ENCODE assay signal across 19 cellular contexts in the genomic region with DNA sequence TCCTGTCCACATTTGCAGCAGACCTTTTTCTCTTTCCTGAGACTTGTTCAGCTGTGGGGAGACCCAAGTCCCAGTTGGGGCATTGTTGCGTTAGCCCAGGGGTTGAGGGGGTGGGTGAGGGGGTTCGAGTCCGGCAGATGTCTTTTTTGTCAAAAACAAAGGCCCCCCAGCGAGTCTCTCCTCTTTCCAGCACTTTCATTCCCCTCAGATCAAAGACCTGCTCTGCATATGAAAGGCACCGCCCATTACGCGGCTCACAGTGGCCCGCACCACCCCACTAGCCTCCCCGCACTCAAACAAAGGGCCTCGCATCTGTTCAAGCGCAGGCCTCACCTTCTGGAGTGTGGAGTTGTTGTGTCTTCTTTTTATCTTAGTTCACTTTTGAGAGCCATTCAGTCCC. TPM values are rescaled to one million over a fixed set of nuclear protein-coding genes. Genes with fewer than 3 reads are reported as not detected.
A peak's percentile ranks its signal among the peaks of the same experiment; 100 is the strongest.
DNase-seq lines count a peak whose midpoint lies in the region; ATAC-seq and TF ChIP-seq lines count a peak whose summit lies in the region.
"Had no signal": no experiment of that assay in that cellular context is flagged by ENCODE, and none has a peak within 500 bp of the region (broad histone marks: within the 10 kb centered on the region; RNA-seq: fewer than 3 reads in every experiment).

No MANE protein-coding gene starts in this region.

- no peaks in the 10 kb centered on the region; the same call in 1 of the 2 replicates for H4K20me1 ChIP-seq in GM23338 (replicated peaks; ENCODE audit: insufficient read depth)

- DNase-seq in T-helper 2 cell treated with Interferon-gamma antibody and Interleukin-4, amounts not matched to agents 5 μg/mL and 100 μg/mL, for 36 hours (ENCODE audit: low spot score), result no peak
- DNase-seq in T-helper 2 cell (no peak), GM23338 (ENCODE audit: low spot score) (peak; percentile 86), H4 (ENCODE audit: low spot score) (no peak), inferior parietal cortex (ENCODE audit: extremely low spot score) (no peak), amniotic stem cell (lab: John Stamatoyannopoulos, UW) (no peak)
- peak; percentile 67 for DNase-seq in activated naive CD4-positive, alpha-beta T cell treated with anti-CD3 and anti-CD28 coated beads, Interleukin-2, amount 10 ng/mL, durations not matched to agents 7 days and 5 days
- DNase-seq: C1 segment of cervical spinal cord; effector CD8-positive, alpha-beta T cell; IMR-90; NCI-H1694 treated with DMSO at 0.1 percent for 48 hours; NCI-H446; posterior cingulate gyrus; Right ventricle myocardium superior had no signal

- H3K9ac ChIP-seq in iPS-15b (ENCODE audit: low read depth, low read length), result no peak overlapping the region

- H3K36me3 ChIP-seq in GM23338 (ENCODE audit: insufficient read depth) (no peaks in the 10 kb centered on the region), iPS-15b (ENCODE audit: control insufficient read depth, insufficient read depth, low read length) (no peaks in the 10 kb centered on the region)
- H3K36me3 ChIP-seq: cardiac muscle cell, upper lobe of right lung had no signal

- no peaks in the 10 kb centered on the region for H3K9me3 ChIP-seq in iPS-15b (ENCODE audit: control insufficient read depth, insufficient read depth, low read length)
- H3K9me3 ChIP-seq: upper lobe of right lung had no signal

- peaks cover 78% of the 10 kb centered on the region for H3K4me1 Mint-ChIP-seq in T-helper 2 cell treated with Interferon-gamma antibody and Interleukin-4, amounts not matched to agents 5 μg/mL and 100 μg/mL, for 36 hours (ENCODE audit: low read depth)
- H3K4me1 Mint-ChIP-seq in GM23338, result peaks cover 19% of the 10 kb centered on the region
- peaks cover 95% of the 10 kb centered on the region for H3K4me1 Mint-ChIP-seq in activated naive CD4-positive, alpha-beta T cell treated with anti-CD3 and anti-CD28 coated beads, Interleukin-2, amount 10 ng/mL, durations not matched to agents 7 days and 5 days

- H3K9me3 Mint-ChIP-seq in T-helper 2 cell treated with Interferon-gamma antibody and Interleukin-4, amounts not matched to agents 5 μg/mL and 100 μg/mL, for 36 hours, result peaks cover 24% of the 10 kb centered on the region
- H3K9me3 Mint-ChIP-seq in GM23338, result peaks cover 12% of the 10 kb centered on the region
- H3K9me3 Mint-ChIP-seq in activated naive CD4-positive, alpha-beta T cell treated with anti-CD3 and anti-CD28 coated beads, Interleukin-2, amount 10 ng/mL, durations not matched to agents 7 days and 5 days, result peaks cover 25% of the 10 kb centered on the region

- no peak overlapping the region for H2AFZ ChIP-seq in GM23338

- H3K4me2 ChIP-seq in GM23338, result peak overlapping the region; percentile 69
- H3K4me2 ChIP-seq: smooth muscle cell had no signal

- H3K36me3 Mint-ChIP-seq in T-helper 2 cell treated with Interferon-gamma antibody and Interleukin-4, amounts not matched to agents 5 μg/mL and 100 μg/mL, for 36 hours (ENCODE audit: low read depth), result peaks cover 84% of the 10 kb centered on the region
- peaks cover 6% of the 10 kb centered on the region; the same call in 2 of the 3 replicates for H3K36me3 Mint-ChIP-seq in GM23338 (ENCODE audit: low read depth)
- H3K36me3 Mint-ChIP-seq in activated naive CD4-positive, alpha-beta T cell treated with anti-CD3 and anti-CD28 coated beads, Interleukin-2, amount 10 ng/mL, durations not matched to agents 7 days and 5 days, result peaks cover 86% of the 10 kb centered on the region

- no peaks in the 10 kb centered on the region for H3K79me2 ChIP-seq in GM23338 (replicated peaks; ENCODE audit: insufficient read depth)

- H3K27ac Mint-ChIP-seq in T-helper 2 cell treated with Interferon-gamma antibody and Interleukin-4, amounts not matched to agents 5 μg/mL and 100 μg/mL, for 36 hours, result peak overlapping the region; percentile 47
- no peak overlapping the region for H3K27ac Mint-ChIP-seq in GM23338
- peak overlapping the region; percentile 97 for H3K27ac Mint-ChIP-seq in activated naive CD4-positive, alpha-beta T cell treated with anti-CD3 and anti-CD28 coated beads, Interleukin-2, amount 10 ng/mL, durations not matched to agents 7 days and 5 days

- H3K4me1 ChIP-seq in GM23338 (ENCODE audit: insufficient read depth), result peaks cover 18% of the 10 kb centered on the region
- peaks cover 22% of the 10 kb centered on the region for H3K4me1 ChIP-seq in iPS-15b (ENCODE audit: control insufficient read depth, insufficient read depth, low read length)
- H3K4me1 ChIP-seq: upper lobe of right lung had no signal

- H3K4me3 ChIP-seq in GM23338, result peak overlapping the region; percentile 40
- peak overlapping the region; percentile 16 for H3K4me3 ChIP-seq in iPS-15b (ENCODE audit: low read depth, low read length)
- H3K4me3 ChIP-seq: cardiac muscle cell, smooth muscle cell, upper lobe of right lung had no signal

- no peak overlapping the region for H3K27ac ChIP-seq in GM23338 (ENCODE audit: low read depth)
- H3K27ac ChIP-seq: cardiac muscle cell, upper lobe of right lung had no signal

- H3K27me3 Mint-ChIP-seq in T-helper 2 cell treated with Interferon-gamma antibody and Interleukin-4, amounts not matched to agents 5 μg/mL and 100 μg/mL, for 36 hours (ENCODE audit: low read depth), result no peaks in the 10 kb centered on the region
- peaks cover 39% of the 10 kb centered on the region for H3K27me3 Mint-ChIP-seq in GM23338 (ENCODE audit: insufficient read depth, low read depth, poor library complexity)
- H3K27me3 Mint-ChIP-seq in activated naive CD4-positive, alpha-beta T cell treated with anti-CD3 and anti-CD28 coated beads, Interleukin-2, amount 10 ng/mL, durations not matched to agents 7 days and 5 days, result no peaks in the 10 kb centered on the region

- peaks cover 41% of the 10 kb centered on the region for H3K27me3 ChIP-seq in GM23338 (ENCODE audit: insufficient read depth)
- peaks cover 38% of the 10 kb centered on the region for H3K27me3 ChIP-seq in iPS-15b (ENCODE audit: control insufficient read depth, insufficient read depth, low read length)
- H3K27me3 ChIP-seq: cardiac muscle cell, upper lobe of right lung had no signal

- H3K4me3 Mint-ChIP-seq in T-helper 2 cell treated with Interferon-gamma antibody and Interleukin-4, amounts not matched to agents 5 μg/mL and 100 μg/mL, for 36 hours, result peak overlapping the region; percentile 44
- peak overlapping the region; percentile 11; the same call in 2 of the 3 replicates for H3K4me3 Mint-ChIP-seq in GM23338
- peak overlapping the region; percentile 69 for H3K4me3 Mint-ChIP-seq in activated naive CD4-positive, alpha-beta T cell treated with anti-CD3 and anti-CD28 coated beads, Interleukin-2, amount 10 ng/mL, durations not matched to agents 7 days and 5 days
- H3K4me3 Mint-ChIP-seq: stimulated activated effector memory CD8-positive, alpha-beta T cell treated with anti-CD3 and anti-CD28 coated beads, Interleukin-12 subunit alpha, Interleukin-12 subunit beta, amount 100 ng/mL, for 72 hours had no signal

- ATAC-seq in GM23338, result peak; percentile 95
- ATAC-seq: stimulated activated effector memory CD8-positive, alpha-beta T cell treated with anti-CD3 and anti-CD28 coated beads, Interleukin-12 subunit alpha, Interleukin-12 subunit beta, amount 100 ng/mL, for 72 hours; upper lobe of right lung had no signal

- H3F3A ChIP-seq in GM23338 (replicated peaks; ENCODE audit: low read depth), result no peaks in the 10 kb centered on the region

- H3K9me2 ChIP-seq in GM23338 (ENCODE audit: insufficient read depth), result peaks cover 21% of the 10 kb centered on the region

- CTCF ChIA-PET in activated naive CD4-positive, alpha-beta T cell treated with anti-CD3 and anti-CD28 coated beads, Interleukin-2, amount 10 ng/mL, durations not matched to agents 7 days and 5 days (lab: Charles Lee), result interaction anchor here (0.8 to 1.0 kb wide), 2 partner anchors 9 to 73 kb away, joined by 3 to 4 read pairs; no protein-coding TSS in a partner anchor

- no peak for TF ChIP-seq CTCF in GM23338 (conservative IDR thresholded peaks at IDR 0.05; ENCODE audit: low read depth in 2 of 2)

TF ChIP-seq in GM23338, 12 proteins besides CTCF, POLR2A, EP300 and RAD21 (continues in another document):
- no peak for TF ChIP-seq EZH2 (IDR thresholded peaks at IDR 0.05; ENCODE audit: low read depth, unreplicated experiment)
- TF ChIP-seq, protein P1, sequence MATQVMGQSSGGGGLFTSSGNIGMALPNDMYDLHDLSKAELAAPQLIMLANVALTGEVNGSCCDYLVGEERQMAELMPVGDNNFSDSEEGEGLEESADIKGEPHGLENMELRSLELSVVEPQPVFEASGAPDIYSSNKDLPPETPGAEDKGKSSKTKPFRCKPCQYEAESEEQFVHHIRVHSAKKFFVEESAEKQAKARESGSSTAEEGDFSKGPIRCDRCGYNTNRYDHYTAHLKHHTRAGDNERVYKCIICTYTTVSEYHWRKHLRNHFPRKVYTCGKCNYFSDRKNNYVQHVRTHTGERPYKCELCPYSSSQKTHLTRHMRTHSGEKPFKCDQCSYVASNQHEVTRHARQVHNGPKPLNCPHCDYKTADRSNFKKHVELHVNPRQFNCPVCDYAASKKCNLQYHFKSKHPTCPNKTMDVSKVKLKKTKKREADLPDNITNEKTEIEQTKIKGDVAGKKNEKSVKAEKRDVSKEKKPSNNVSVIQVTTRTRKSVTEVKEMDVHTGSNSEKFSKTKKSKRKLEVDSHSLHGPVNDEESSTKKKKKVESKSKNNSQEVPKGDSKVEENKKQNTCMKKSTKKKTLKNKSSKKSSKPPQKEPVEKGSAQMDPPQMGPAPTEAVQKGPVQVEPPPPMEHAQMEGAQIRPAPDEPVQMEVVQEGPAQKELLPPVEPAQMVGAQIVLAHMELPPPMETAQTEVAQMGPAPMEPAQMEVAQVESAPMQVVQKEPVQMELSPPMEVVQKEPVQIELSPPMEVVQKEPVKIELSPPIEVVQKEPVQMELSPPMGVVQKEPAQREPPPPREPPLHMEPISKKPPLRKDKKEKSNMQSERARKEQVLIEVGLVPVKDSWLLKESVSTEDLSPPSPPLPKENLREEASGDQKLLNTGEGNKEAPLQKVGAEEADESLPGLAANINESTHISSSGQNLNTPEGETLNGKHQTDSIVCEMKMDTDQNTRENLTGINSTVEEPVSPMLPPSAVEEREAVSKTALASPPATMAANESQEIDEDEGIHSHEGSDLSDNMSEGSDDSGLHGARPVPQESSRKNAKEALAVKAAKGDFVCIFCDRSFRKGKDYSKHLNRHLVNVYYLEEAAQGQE (IDR thresholded peaks at IDR 0.05; ENCODE audit: unreplicated experiment), result no peak
- TF ChIP-seq POLR2AphosphoS5 (IDR thresholded peaks at IDR 0.05; ENCODE audit: low read depth), result no peak
- no peak for TF ChIP-seq STAT1 (IDR thresholded peaks at IDR 0.05; ENCODE audit: unreplicated experiment)
- TF ChIP-seq ZNF114 (CRISPR knock-in tag; IDR thresholded peaks at IDR 0.05), result no peak
- TF ChIP-seq CREB1 (CRISPR knock-in tag; IDR thresholded peaks at IDR 0.05; ENCODE audit: low read depth), result peak; percentile 41; the same call in 1 of the 2 replicates

RNA-seq across cellular contexts. Expression of a gene that starts 25.2 kb away (rescaled TPM):
- 12.1 and 15.7 TPM in 2 replicates for total RNA-seq in GM23338 (2014; rRNA removed; shearing (Covaris generic))
- polyA plus RNA-seq in GM23338 (2016; fragmentation: Nextera tagmentation; extraction: Ambion mirVana), result 5.5 and 6.0 TPM in 2 replicates
- total RNA-seq in H4 (2014; rRNA removed; shearing (Covaris generic)), result 7.2 and 12.0 TPM in 2 replicates
- total RNA-seq: cardiac muscle cell, smooth muscle cell had no signal
- polyA plus RNA-seq: cardiac muscle cell had no signal

RNA-seq across cellular contexts. Expression of a gene that starts 49.7 kb away (rescaled TPM):
- 834 and 976 TPM in 2 replicates for total RNA-seq in GM23338 (2014; rRNA removed; shearing (Covaris generic))
- 2,942 and 3,166 TPM in 2 replicates for polyA plus RNA-seq in GM23338 (2016; fragmentation: Nextera tagmentation; extraction: Ambion mirVana)
- total RNA-seq in H4 (2014; rRNA removed; shearing (Covaris generic)), result 4,471 and 5,260 TPM in 2 replicates

Comparison
In these comparisons a context has a peak if more than half of its experiments do, and no peak if none do; other contexts are left out.
1. DNase-seq: peak in GM23338 (single experiment) and activated naive CD4-positive, alpha-beta T cell treated with anti-CD3 and anti-CD28 coated beads, Interleukin-2, amount 10 ng/mL, durations not matched to agents 7 days and 5 days (single experiment); none in T-helper 2 cell treated with Interferon-gamma antibody and Interleukin-4, amounts not matched to agents 5 μg/mL and 100 μg/mL, for 36 hours (single experiment), T-helper 2 cell (0 of 5), H4 (single experiment), inferior parietal cortex (single experiment) and amniotic stem cell (single experiment).
2. H3K4me3 Mint-ChIP-seq: peak in every context shown above with its lines; median percentile 69 in activated naive CD4-positive, alpha-beta T cell treated with anti-CD3 and anti-CD28 coated beads, Interleukin-2, amount 10 ng/mL, durations not matched to agents 7 days and 5 days; 44 in T-helper 2 cell treated with Interferon-gamma antibody and Interleukin-4, amounts not matched to agents 5 μg/mL and 100 μg/mL, for 36 hours; 11 in GM23338.